Comparison of ENCODE assay signal across 17 cellular contexts in genomic region chr21:14046401-14046800, GRCh38.
DNase-seq lines count a peak whose midpoint lies in the region; ATAC-seq and TF ChIP-seq lines count a peak whose summit lies in the region.
"Had no signal": no experiment of that assay in that cellular context is flagged by ENCODE, and none has a peak within 500 bp of the region (broad histone marks: within the 10 kb centered on the region; RNA-seq: fewer than 3 reads in every experiment).

No MANE protein-coding gene starts in this region.

- no peaks in the 10 kb centered on the region for H3K9me3 ChIP-seq in T-helper 17 cell (ENCODE audit: control insufficient read depth, low read length, poor library complexity, severe bottlenecking)

- H3K27me3 Mint-ChIP-seq in T-helper 17 cell (no peaks in the 10 kb centered on the region), endothelial cell (ENCODE audit: unreplicated experiment) (no peaks in the 10 kb centered on the region), progenitor cell of endocrine pancreas (no peaks in the 10 kb centered on the region)
- H3K27me3 Mint-ChIP-seq: CD8-positive, alpha-beta memory T cell had no signal

- H3K4me1 Mint-ChIP-seq in T-helper 17 cell, result no peaks in the 10 kb centered on the region
- H3K4me1 Mint-ChIP-seq in endothelial cell (ENCODE audit: unreplicated experiment), result peaks cover 13% of the 10 kb centered on the region
- peaks cover 10% of the 10 kb centered on the region for H3K4me1 Mint-ChIP-seq in progenitor cell of endocrine pancreas (ENCODE audit: low read depth)
- H3K4me1 Mint-ChIP-seq: CD8-positive, alpha-beta memory T cell had no signal

- no peaks in the 10 kb centered on the region for H3K36me3 Mint-ChIP-seq in T-helper 17 cell (ENCODE audit: low read depth)
- no peaks in the 10 kb centered on the region for H3K36me3 Mint-ChIP-seq in endothelial cell (ENCODE audit: low read depth, unreplicated experiment)
- no peaks in the 10 kb centered on the region for H3K36me3 Mint-ChIP-seq in progenitor cell of endocrine pancreas (ENCODE audit: insufficient read depth)
- H3K36me3 Mint-ChIP-seq: CD8-positive, alpha-beta memory T cell had no signal

- peak overlapping the region; percentile 79 for H3K27ac Mint-ChIP-seq in T-helper 17 cell
- peak overlapping the region; percentile 34 for H3K27ac Mint-ChIP-seq in endothelial cell (ENCODE audit: unreplicated experiment)
- H3K27ac Mint-ChIP-seq in progenitor cell of endocrine pancreas, result peak overlapping the region; percentile 21

- no peak overlapping the region for H3K4me3 Mint-ChIP-seq in T-helper 17 cell
- H3K4me3 Mint-ChIP-seq in endothelial cell (ENCODE audit: unreplicated experiment), result no peak overlapping the region
- H3K4me3 Mint-ChIP-seq in progenitor cell of endocrine pancreas (ENCODE audit: low read depth), result no peak overlapping the region
- H3K4me3 Mint-ChIP-seq: CD8-positive, alpha-beta memory T cell had no signal

- no peak for TF ChIP-seq CTCF in endothelial cell (IDR thresholded peaks at IDR 0.05; ENCODE audit: unreplicated experiment)
- TF ChIP-seq CTCF in progenitor cell of endocrine pancreas (IDR thresholded peaks at IDR 0.05; ENCODE audit: unreplicated experiment), result no peak

- ATAC-seq in T-helper 17 cell (no peak), HG02798 (IDR thresholded peaks at IDR 0.05; ENCODE audit: poor library complexity, unreplicated experiment) (no peak)

- peak; percentile 0 for DNase-seq in GM04504 (ENCODE audit: low read depth)
- no peak for DNase-seq in T-helper 17 cell
- DNase-seq in endothelial cell (ENCODE audit: low spot score), result no peak
- DNase-seq in progenitor cell of endocrine pancreas (ENCODE audit: low spot score, unreplicated experiment), result no peak
- DNase-seq in RPMI8226, result no peak
- no peak for DNase-seq in SIG-M5 (lab: John Stamatoyannopoulos, UW)
- no peak for DNase-seq in D341Med (ENCODE audit: low spot score)
- DNase-seq: Calu3; CD8-positive, alpha-beta memory T cell; GF-D8; MV-4-11; NCI-H1105 treated with DMSO at 0.1 percent for 48 hours; NCI-H2081; NCI-H2171 treated with DMSO at 0.1 percent for 48 hours; NCI-H526; Right ventricle myocardium superior had no signal

- H3K9me3 Mint-ChIP-seq in endothelial cell (ENCODE audit: unreplicated experiment) (no peaks in the 10 kb centered on the region), progenitor cell of endocrine pancreas (ENCODE audit: low read depth) (peaks cover 46% of the 10 kb centered on the region)
- H3K9me3 Mint-ChIP-seq: CD8-positive, alpha-beta memory T cell had no signal

Comparison
In these comparisons a context has a peak if more than half of its experiments do, and no peak if none do; other contexts are left out.
1. H3K27ac Mint-ChIP-seq: peak in every context shown above with its lines; median percentile 79 in T-helper 17 cell; 34 in endothelial cell; 21 in progenitor cell of endocrine pancreas.